In the genomic region with DNA sequence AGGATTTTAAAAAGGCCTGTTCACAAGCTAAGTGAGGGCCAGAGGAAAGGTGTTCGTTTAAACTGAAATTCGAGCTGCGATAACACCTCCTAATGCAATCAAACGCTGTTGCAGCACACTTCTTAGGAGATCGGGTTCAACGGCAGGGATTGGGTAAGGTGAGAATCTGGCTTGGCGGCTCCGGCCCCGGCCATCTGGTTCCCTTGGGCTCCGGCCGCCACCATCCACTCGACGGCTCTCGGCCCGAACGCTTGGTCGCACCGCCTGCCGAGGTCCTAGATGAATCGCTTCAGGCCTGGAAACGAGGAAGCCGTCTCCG, we compare ENCODE assay signal across 8 cellular contexts. TPM values are rescaled to one million over a fixed set of nuclear protein-coding genes. Genes with fewer than 3 reads are reported as not detected.
DNase-seq lines count a peak whose midpoint lies in the region; ATAC-seq lines count a peak whose summit lies in the region.

No MANE protein-coding gene starts in this region.

- H3K4me3 ChIP-seq in SK-N-MC: peak overlapping the region; percentile 99
- peak overlapping the region; percentile 88 for H3K4me3 ChIP-seq in neuron (ENCODE audit: low read length)

- peaks cover 15% of the 10 kb centered on the region for H3K4me1 ChIP-seq in neuron (ENCODE audit: insufficient read depth, low read length)

- H3K27ac ChIP-seq in SK-N-MC: peak overlapping the region; percentile 91

- H3K9ac ChIP-seq in SK-N-MC (ENCODE audit: insufficient read length): peak overlapping the region; percentile 99

- ATAC-seq in GM21367 (IDR thresholded peaks at IDR 0.05; ENCODE audit: unreplicated experiment): peak; percentile 29
- peak; percentile 59 for ATAC-seq in esophagus mucosa

- no peaks in the 10 kb centered on the region for H3K9me3 ChIP-seq in SK-N-MC (ENCODE audit: low read depth, low read length)
- no peaks in the 10 kb centered on the region for H3K9me3 ChIP-seq in neuron (ENCODE audit: low read length)

- peak; percentile 68 for DNase-seq in D341Med (ENCODE audit: low spot score)
- DNase-seq in HT-29 (ENCODE audit: low spot score): peak; percentile 85
- DNase-seq in SK-N-MC (ENCODE audit: low read depth, low spot score): no peak
- no peak for DNase-seq in EL
- no peak for DNase-seq in NK-92 treated with Interleukin-12 subunit alpha and Interleukin-12 subunit beta, amount 100 ng/mL, for 24 hours (lab: John Stamatoyannopoulos, UW)

- H2AFZ ChIP-seq in neuron (ENCODE audit: low read depth, low read length): peak overlapping the region; percentile 30

- H3K27me3 ChIP-seq in neuron (ENCODE audit: insufficient read depth, low read length): no peaks in the 10 kb centered on the region

- H3K36me3 ChIP-seq in SK-N-MC (ENCODE audit: insufficient read depth, low read length) (peaks cover 20% of the 10 kb centered on the region), neuron (ENCODE audit: insufficient read depth, low read length) (peaks cover 15% of the 10 kb centered on the region)

RNA-seq across cellular contexts. Expression of gene C11orf71, which starts 0.4 kb away (rescaled TPM):
- 6.3 and 12.9 TPM in 2 replicates for total RNA-seq in HT-29 (2014; rRNA removed; shearing (Covaris generic))
- total RNA-seq in esophagus mucosa: 2.9 TPM

RNA-seq across cellular contexts. Expression of gene RBM7, which starts 0.6 kb away (rescaled TPM):
- total RNA-seq in HT-29 (2014; rRNA removed; shearing (Covaris generic)): 18.7 and 24.0 TPM in 2 replicates
- 20.2 TPM for total RNA-seq in esophagus mucosa

RNA-seq across cellular contexts. Expression of gene REXO2, which starts 39.4 kb away (rescaled TPM):
- total RNA-seq in HT-29 (2014; rRNA removed; shearing (Covaris generic)): 94.3 and 95.7 TPM in 2 replicates
- 71.5 TPM for total RNA-seq in esophagus mucosa

Comparison
In these comparisons a context has a peak if more than half of its experiments do, and no peak if none do; other contexts are left out.
1. DNase-seq: peak in D341Med (single experiment) and HT-29 (single experiment); none in SK-N-MC (single experiment), EL (single experiment) and NK-92 treated with Interleukin-12 subunit alpha and Interleukin-12 subunit beta, amount 100 ng/mL, for 24 hours (single experiment).